ENCODE assay signal across 1 cellular context in genomic region chr9:124840300-124840833, GRCh38.
A peak's percentile ranks its signal among the peaks of the same experiment; 100 is the strongest.
TF ChIP-seq lines count a peak whose summit lies in the region.

No MANE protein-coding gene starts in this region.

TF ChIP-seq in K562, 482 proteins besides CTCF, POLR2A, EP300 and RAD21:
- TF ChIP-seq, protein P1, sequence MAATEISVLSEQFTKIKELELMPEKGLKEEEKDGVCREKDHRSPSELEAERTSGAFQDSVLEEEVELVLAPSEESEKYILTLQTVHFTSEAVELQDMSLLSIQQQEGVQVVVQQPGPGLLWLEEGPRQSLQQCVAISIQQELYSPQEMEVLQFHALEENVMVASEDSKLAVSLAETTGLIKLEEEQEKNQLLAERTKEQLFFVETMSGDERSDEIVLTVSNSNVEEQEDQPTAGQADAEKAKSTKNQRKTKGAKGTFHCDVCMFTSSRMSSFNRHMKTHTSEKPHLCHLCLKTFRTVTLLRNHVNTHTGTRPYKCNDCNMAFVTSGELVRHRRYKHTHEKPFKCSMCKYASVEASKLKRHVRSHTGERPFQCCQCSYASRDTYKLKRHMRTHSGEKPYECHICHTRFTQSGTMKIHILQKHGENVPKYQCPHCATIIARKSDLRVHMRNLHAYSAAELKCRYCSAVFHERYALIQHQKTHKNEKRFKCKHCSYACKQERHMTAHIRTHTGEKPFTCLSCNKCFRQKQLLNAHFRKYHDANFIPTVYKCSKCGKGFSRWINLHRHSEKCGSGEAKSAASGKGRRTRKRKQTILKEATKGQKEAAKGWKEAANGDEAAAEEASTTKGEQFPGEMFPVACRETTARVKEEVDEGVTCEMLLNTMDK (IDR thresholded peaks at IDR 0.05; ENCODE audit: borderline replicate concordance, insufficient read depth, low read depth, low read length, poor library complexity, severe bottlenecking), result peak; percentile 50
- TF ChIP-seq, protein P2, sequence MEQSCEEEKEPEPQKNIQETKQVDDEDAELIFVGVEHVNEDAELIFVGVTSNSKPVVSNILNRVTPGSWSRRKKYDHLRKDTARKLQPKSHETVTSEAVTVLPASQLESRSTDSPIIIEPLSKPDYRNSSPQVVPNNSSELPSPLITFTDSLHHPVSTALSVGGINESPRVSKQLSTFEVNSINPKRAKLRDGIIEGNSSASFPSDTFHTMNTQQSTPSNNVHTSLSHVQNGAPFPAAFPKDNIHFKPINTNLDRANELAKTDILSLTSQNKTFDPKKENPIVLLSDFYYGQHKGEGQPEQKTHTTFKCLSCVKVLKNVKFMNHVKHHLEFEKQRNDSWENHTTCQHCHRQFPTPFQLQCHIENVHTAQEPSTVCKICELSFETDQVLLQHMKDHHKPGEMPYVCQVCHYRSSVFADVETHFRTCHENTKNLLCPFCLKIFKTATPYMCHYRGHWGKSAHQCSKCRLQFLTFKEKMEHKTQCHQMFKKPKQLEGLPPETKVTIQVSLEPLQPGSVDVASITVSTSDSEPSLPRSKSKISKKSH (CRISPR knock-in tag; IDR thresholded peaks at IDR 0.05), result no peak
- TF ChIP-seq EGR1 (conservative IDR thresholded peaks at IDR 0.05), result peak; percentile 56
- TF ChIP-seq CHD2 (IDR thresholded peaks at IDR 0.05; ENCODE audit: low read depth, low read length), result no peak
- TF ChIP-seq ARID3A (IDR thresholded peaks at IDR 0.05; ENCODE audit: borderline replicate concordance, low read depth, low read length), result 0 out of 2 replicates have a peak, but pooled peaks have one; percentile 34
- TF ChIP-seq MITF (IDR thresholded peaks at IDR 0.05), result no peak
- TF ChIP-seq ZBTB33 (CRISPR knock-in tag; IDR thresholded peaks at IDR 0.05), result peak; percentile 53; the same call in 1 of the 2 replicates
- TF ChIP-seq SAP30 (IDR thresholded peaks at IDR 0.05; ENCODE audit: borderline replicate concordance, insufficient read depth, low read depth, low read length, poor library complexity, severe bottlenecking), result no peak
- no peak for TF ChIP-seq SRF (CRISPR knock-in tag; IDR thresholded peaks at IDR 0.05)
- TF ChIP-seq DACH1 (IDR thresholded peaks at IDR 0.05; ENCODE audit: partially characterized antibody), result peak; percentile 78
- 0 out of 2 replicates have a peak, but pooled peaks have one; percentile 20 for TF ChIP-seq SPI1 (IDR thresholded peaks at IDR 0.05; ENCODE audit: borderline replicate concordance, low read depth, low read length)
- no peak for TF ChIP-seq E2F8 (IDR thresholded peaks at IDR 0.05; ENCODE audit: low read depth, partially characterized antibody)
- TF ChIP-seq SMC3 (conservative IDR thresholded peaks at IDR 0.05; ENCODE audit: insufficient read depth, low read depth, low read length), result 0 out of 2 replicates have a peak, but pooled peaks have one; percentile 17
- no peak for TF ChIP-seq MXD1 (CRISPR knock-in tag; IDR thresholded peaks at IDR 0.05; ENCODE audit: borderline replicate concordance, poor library complexity, severe bottlenecking)
- TF ChIP-seq EWSR1 (IDR thresholded peaks at IDR 0.05; ENCODE audit: borderline replicate concordance, low read depth, partially characterized antibody), result no peak
- TF ChIP-seq ZBED1 (IDR thresholded peaks at IDR 0.05), result no peak
- peak; percentile 42; the same call in 1 of the 2 replicates for TF ChIP-seq TFAP4 (CRISPR knock-in tag; IDR thresholded peaks at IDR 0.05; ENCODE audit: borderline replicate concordance)
- peak; percentile 56 for TF ChIP-seq PCBP1 (IDR thresholded peaks at IDR 0.05; ENCODE audit: low read depth, low read length, poor library complexity, severe bottlenecking)
- peak; percentile 34 for TF ChIP-seq HMGN3 (IDR thresholded peaks at IDR 0.05; ENCODE audit: borderline replicate concordance, extremely low read depth, insufficient read length, low read depth, low read length)
